ENCODE assay signal across 1 cellular context in genomic region chr2:173432049-173432754, GRCh38.
A peak's percentile ranks its signal among the peaks of the same experiment; 100 is the strongest.
TF ChIP-seq lines count a peak whose summit lies in the region.

No MANE protein-coding gene starts in this region.

TF ChIP-seq in HEK293, 187 proteins besides CTCF, POLR2A, EP300 and RAD21 (continued from another document):
- TF ChIP-seq PRDM6 (tag by site-specific recombination; IDR thresholded peaks at IDR 0.05): 0 out of 2 replicates have a peak, but pooled peaks have one; percentile 27
